10 cellular contexts compared by ENCODE assay signal in the genomic region with DNA sequence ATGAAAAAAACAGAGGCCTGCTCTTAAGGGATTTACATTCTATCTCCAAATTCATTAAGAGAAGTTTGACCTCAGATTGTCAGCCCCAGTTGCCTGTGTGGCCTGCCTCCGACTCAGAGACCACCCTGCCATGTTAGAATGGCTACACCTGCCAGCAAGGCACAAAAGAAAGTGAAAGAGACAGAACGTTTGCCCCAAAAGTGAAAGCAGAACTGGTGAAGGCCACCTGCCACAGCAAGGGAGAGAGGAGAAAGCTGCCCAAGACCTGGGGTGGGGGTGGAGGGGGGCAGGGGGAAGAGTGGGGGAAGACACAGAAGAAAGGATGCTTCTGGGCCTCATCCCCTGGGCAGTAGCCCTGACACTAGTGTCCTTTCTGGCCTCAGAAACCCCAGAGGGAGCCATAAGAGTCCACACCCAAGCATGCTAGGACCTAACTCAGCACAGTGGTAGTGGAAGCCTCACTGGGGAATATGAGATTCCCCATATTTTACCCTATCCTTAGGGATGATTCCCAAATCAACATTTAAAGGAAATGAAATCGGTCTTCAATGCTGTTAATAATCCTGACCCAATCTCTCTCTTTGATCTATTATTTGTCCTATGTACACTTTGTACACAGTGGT.
A peak's percentile ranks its signal among the peaks of the same experiment; 100 is the strongest.
DNase-seq lines count a peak whose midpoint lies in the region; ATAC-seq and TF ChIP-seq lines count a peak whose summit lies in the region.
"Had no signal": no experiment of that assay in that cellular context is flagged by ENCODE, and none has a peak within 500 bp of the region (broad histone marks: within the 10 kb centered on the region; RNA-seq: fewer than 3 reads in every experiment).

No MANE protein-coding gene starts in this region.

- no peaks in the 10 kb centered on the region for H3K27me3 Mint-ChIP-seq in natural killer cell (ENCODE audit: low read depth in 2 of 2)

- no peaks in the 10 kb centered on the region for H3K27me3 ChIP-seq in HAP-1 (ENCODE audit: low read depth)

- no peak for TF ChIP-seq CTCF in natural killer cell (IDR thresholded peaks at IDR 0.05)

- peak; percentile 93 for ATAC-seq in HG02610 (IDR thresholded peaks at IDR 0.05; ENCODE audit: unreplicated experiment)
- ATAC-seq in HG03520 (IDR thresholded peaks at IDR 0.05; ENCODE audit: unreplicated experiment), result peak; percentile 96
- ATAC-seq in natural killer cell, result no peak
- ATAC-seq: activated T-cell treated with anti-CD3 and anti-CD28 coated beads, Interleukin-2, amount 50 U/mL, for 72 hours had no signal

- H3K9me3 Mint-ChIP-seq in natural killer cell, result no peaks in the 10 kb centered on the region

- H3K4me1 Mint-ChIP-seq in natural killer cell, result peaks cover 4 to 10% of the 10 kb centered on the region in 2 donors

- peak overlapping the region; percentile 14 for H3K4me3 Mint-ChIP-seq in natural killer cell

- H3K36me3 Mint-ChIP-seq in natural killer cell, result no peaks in the 10 kb centered on the region

- in situ Hi-C loops in HAP-1 (cut with MboI; ENCODE audit: low sequenced_read_pairs), result no loop called here

- intact Hi-C loops in natural killer cell (cut with micrococcal nuclease), result no loop called here

- H3K27ac Mint-ChIP-seq in natural killer cell, result no peak overlapping the region
- H3K27ac Mint-ChIP-seq: activated T-cell treated with anti-CD3 and anti-CD28 coated beads, Interleukin-2, amount 50 U/mL, for 72 hours had no signal

- DNase-seq in DMS53 (lab: John Stamatoyannopoulos, UW) (peak; percentile 11), DMS53 treated with DMSO at 0.1 percent for 48 hours (lab: John Stamatoyannopoulos, UW; ENCODE audit: unreplicated experiment) (no peak), natural killer cell (no peak), HAP-1 (ENCODE audit: low spot score in 2 of 2) (no peak), SKM-1 (lab: John Stamatoyannopoulos, UW; ENCODE audit: unreplicated experiment) (no peak)
- DNase-seq in activated CD4-positive, alpha-beta T cell treated with anti-CD3 and anti-CD28 coated beads, Interleukin-2, amount 50 U/mL, for 48 hours, result no peak
- DNase-seq: activated T-cell treated with anti-CD3 and anti-CD28 coated beads, Interleukin-2, amount 50 U/mL, for 72 hours; nucleus accumbens had no signal

- no peaks in the 10 kb centered on the region for H3K36me3 ChIP-seq in HAP-1 (replicated peaks)

- H3K4me3 ChIP-seq in HAP-1, result no peak overlapping the region

- H3K4me1 ChIP-seq in HAP-1, result no peaks in the 10 kb centered on the region; the same call in 1 of the 2 replicates

- H3K9me3 ChIP-seq in HAP-1, result no peaks in the 10 kb centered on the region

Comparison
In these comparisons a context has a peak if more than half of its experiments do, and no peak if none do; other contexts are left out.
1. ATAC-seq: peak in HG02610 (single experiment) and HG03520 (single experiment); none in natural killer cell (0 of 3).